Comparison of ENCODE assay signal across 34 cellular contexts in the genomic region with DNA sequence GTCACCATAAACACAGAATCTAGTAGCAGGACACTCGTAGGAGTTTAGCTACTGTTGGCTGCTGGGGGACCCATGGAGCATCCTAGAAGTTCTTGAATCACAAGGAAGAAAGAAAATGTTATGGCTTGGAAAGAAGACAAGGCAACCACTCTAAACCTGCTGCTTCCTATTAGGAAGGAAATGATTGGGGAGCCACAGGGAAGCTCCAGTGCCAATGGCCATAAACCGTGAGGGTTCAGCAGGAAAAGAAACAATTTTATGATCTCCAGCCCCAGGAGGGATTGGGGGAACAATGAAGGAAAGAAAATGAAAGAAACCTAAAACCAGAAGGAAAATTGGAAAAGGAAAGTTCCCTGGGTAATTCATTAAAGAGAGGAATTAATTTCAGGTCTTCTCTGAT.
"Had no signal": no experiment of that assay in that cellular context is flagged by ENCODE, and none has a peak within 500 bp of the region (broad histone marks: within the 10 kb centered on the region; RNA-seq: fewer than 3 reads in every experiment).

No MANE protein-coding gene starts in this region.

- H3K9me3 ChIP-seq: MG63 had no signal

- DNase-seq: Karpas-422, Kasumi-1, MG63, MM.1S, MV-4-11, NCI-H1048, NCI-H1092, NCI-H1092 treated with DMSO at 0.1 percent for 48 hours, NCI-H1105, NCI-H1105 treated with DMSO at 0.1 percent for 48 hours, NCI-H1417, NCI-H1417 treated with DMSO at 0.1 percent for 48 hours, NCI-H1436 treated with DMSO at 0.1 percent for 48 hours, NCI-H146, NCI-H1694, NCI-H1694 treated with DMSO at 0.1 percent for 48 hours, NCI-H187, NCI-H187 treated with DMSO at 0.1 percent for 48 hours, NCI-H1930, NCI-H2029, NCI-H2029 treated with DMSO at 0.1 percent for 48 hours, NCI-H2081, NCI-H2081 treated with DMSO at 0.1 percent for 48 hours, NCI-H2107, NCI-H2171, NCI-H2171 treated with DMSO at 0.1 percent for 48 hours, NCI-H2227 treated with DMSO at 0.1 percent for 48 hours, NCI-H226, NCI-H345, NCI-H446, NCI-H446 treated with DMSO at 0.1 percent for 48 hours, NCI-H510A, NCI-H510A treated with DMSO at 0.1 percent for 48 hours, NCI-H524 had no signal

- H3K4me3 ChIP-seq: MG63 had no signal

- H3K36me3 ChIP-seq: MG63 had no signal

- H3K27me3 ChIP-seq: MG63 had no signal
